Comparison of ENCODE assay signal across 1 cellular context in genomic region chr7:99396914-99397631, GRCh38.
A peak's percentile ranks its signal among the peaks of the same experiment; 100 is the strongest.
TF ChIP-seq lines count a peak whose summit lies in the region.

No MANE protein-coding gene starts in this region.

TF ChIP-seq in GM12878, 131 proteins besides CTCF, POLR2A, EP300 and RAD21:
- no peak for TF ChIP-seq SMC3 (IDR thresholded peaks at IDR 0.05; ENCODE audit: borderline replicate concordance, low read length)
- no peak for TF ChIP-seq SRF (IDR thresholded peaks at IDR 0.05; ENCODE audit: low read depth in 2 of 2, low read length in 2 of 2)
- peak; percentile 74 for TF ChIP-seq BCL3 (IDR thresholded peaks at IDR 0.05; ENCODE audit: borderline replicate concordance, insufficient read depth, low read depth, low read length, poor library complexity, severe bottlenecking)
- peak; percentile 17; the same call in 1 of the 2 replicates for TF ChIP-seq PML (IDR thresholded peaks at IDR 0.05; ENCODE audit: low read length)
- TF ChIP-seq TARDBP (IDR thresholded peaks at IDR 0.05; ENCODE audit: borderline replicate concordance), result 0 out of 2 replicates have a peak, but pooled peaks have one; percentile 39
- peak; percentile 63; the same call in 1 of the 2 replicates for TF ChIP-seq POLR2AphosphoS5 (IDR thresholded peaks at IDR 0.05; ENCODE audit: low read length)
- TF ChIP-seq CHD4 (IDR thresholded peaks at IDR 0.05), result no peak
